Comparison of ENCODE assay signal across 27 cellular contexts in the genomic region with DNA sequence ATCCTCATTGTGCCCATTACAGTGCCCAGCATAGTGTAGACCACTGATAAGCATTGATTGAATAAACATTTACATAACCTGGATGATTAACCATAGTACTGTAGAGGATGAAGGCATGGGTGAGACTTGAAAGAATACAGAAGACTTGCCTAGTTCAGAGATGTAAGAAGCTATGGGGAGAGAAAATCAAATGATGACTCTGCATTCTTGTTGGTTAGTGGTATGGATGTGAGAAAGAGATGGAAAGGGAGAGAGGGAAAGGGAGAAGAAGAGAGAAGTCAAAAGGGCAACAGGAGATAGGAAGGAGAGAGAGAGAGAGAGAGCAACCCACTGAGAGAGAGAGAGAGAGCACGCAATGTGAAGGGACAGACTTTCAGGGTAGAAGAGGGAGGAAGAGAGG. TPM values are rescaled to one million over a fixed set of nuclear protein-coding genes. Genes with fewer than 3 reads are reported as not detected.
"Had no signal": no experiment of that assay in that cellular context is flagged by ENCODE, and none has a peak within 500 bp of the region (broad histone marks: within the 10 kb centered on the region; RNA-seq: fewer than 3 reads in every experiment).

No MANE protein-coding gene starts in this region.

- H3K27me3 ChIP-seq: dorsolateral prefrontal cortex, esophagus squamous epithelium, gastrocnemius medialis, heart right ventricle, left lung had no signal

- FAIRE-seq: colon, islet of Langerhans, keratinocyte had no signal

- H3K4me3 ChIP-seq: coronary artery, dorsolateral prefrontal cortex, esophagus squamous epithelium, gastrocnemius medialis, heart right ventricle, left lung, lower lobe of right lung, mucosa of descending colon had no signal

- H3K9me3 ChIP-seq: esophagus squamous epithelium, gastrocnemius medialis, heart right ventricle, left lung, lower lobe of right lung, mucosa of descending colon had no signal

- H3K9me3 Mint-ChIP-seq: mesothelial cell of epicardium, naive B cell had no signal

- H3K27ac ChIP-seq: coronary artery, dorsolateral prefrontal cortex, left lung, lower lobe of right lung had no signal

- H3K36me3 Mint-ChIP-seq: mesothelial cell of epicardium, naive B cell had no signal

- ATAC-seq: esophagus mucosa, gastrocnemius medialis, heart right ventricle, left cardiac atrium, left lung, left ventricle myocardium superior, lower lobe of right lung, mucosa of descending colon had no signal

- DNase-seq: dermis blood vessel endothelial cell; dorsolateral prefrontal cortex; effector CD4-positive, alpha-beta T cell; effector memory CD4-positive, alpha-beta T cell; erythroblast; esophagus squamous epithelium; foreskin fibroblast; foreskin melanocyte; gastrocnemius medialis; glutamatergic neuron; head of caudate nucleus; heart right ventricle; hippocampal formation; left cardiac atrium; left lung; left ventricle myocardium superior; lower lobe of right lung; mesenchymal stem cell; mucosa of descending colon; naive B cell had no signal

- H3K27ac Mint-ChIP-seq: mesothelial cell of epicardium, naive B cell had no signal

- H3K36me3 ChIP-seq: esophagus squamous epithelium, gastrocnemius medialis, heart right ventricle, left lung, lower lobe of right lung had no signal

- H3K4me3 Mint-ChIP-seq: mesothelial cell of epicardium, naive B cell had no signal

RNA-seq across cellular contexts. Expression of gene KCTD16, which starts 27.0 kb away (rescaled TPM):
- total RNA-seq: esophagus mucosa, esophagus squamous epithelium, left ventricle myocardium superior, lower leg skin had no signal
